In the genomic region with DNA sequence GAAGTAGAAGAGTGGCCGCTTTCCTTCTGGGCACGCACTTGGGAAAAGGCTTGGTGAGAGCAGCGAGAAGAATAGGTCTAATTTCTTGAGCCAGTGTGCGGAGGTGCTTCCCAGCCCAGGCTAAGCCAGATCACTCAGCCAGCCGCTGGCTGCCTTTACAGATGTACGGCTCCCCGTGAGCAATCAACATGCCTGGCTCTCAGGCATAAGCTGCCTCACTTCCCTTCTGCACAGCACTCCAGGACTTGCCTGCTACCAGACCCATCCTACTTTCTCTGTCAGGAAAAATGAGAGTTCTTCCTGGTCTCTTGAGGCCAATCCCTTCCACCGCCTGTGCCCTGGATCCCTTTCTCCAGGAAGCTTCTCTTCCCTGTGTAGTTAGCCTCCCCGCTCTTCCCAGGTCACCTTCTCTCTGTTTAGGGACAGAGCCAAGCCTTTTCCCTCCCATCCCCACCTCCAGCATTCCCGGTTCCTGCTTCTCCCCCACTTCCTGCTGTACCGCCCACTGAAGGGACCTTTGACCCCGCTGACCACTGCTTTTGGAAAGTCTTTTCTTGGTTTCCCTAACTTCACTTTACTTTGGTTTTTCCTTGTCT, we compare ENCODE assay signal across 8 cellular contexts. TPM values are rescaled to one million over a fixed set of nuclear protein-coding genes. Genes with fewer than 3 reads are reported as not detected.
DNase-seq lines count a peak whose midpoint lies in the region; ATAC-seq and TF ChIP-seq lines count a peak whose summit lies in the region.

No MANE protein-coding gene starts in this region.

- peaks cover 25 to 57% (median 44%) of the 10 kb centered on the region in 7 donors for H3K4me1 Mint-ChIP-seq in naive thymus-derived CD4-positive, alpha-beta T cell

- POLR2A ChIA-PET in naive thymus-derived CD4-positive, alpha-beta T cell (lab: Charles Lee): interaction anchor here (1.0 to 3.0 kb wide), 3 partner anchors 11 to 82 kb away, joined by 3 to 15 read pairs (median 3); a partner anchor contains a TSS

- no peak for ATAC-seq in naive thymus-derived CD4-positive, alpha-beta T cell
- no peak for ATAC-seq in GM18861 (IDR thresholded peaks at IDR 0.05; ENCODE audit: unreplicated experiment)
- no peak for ATAC-seq in GM21447 (IDR thresholded peaks at IDR 0.05; ENCODE audit: unreplicated experiment)

- intact Hi-C loops in naive thymus-derived CD4-positive, alpha-beta T cell (cut with micrococcal nuclease): loop anchor here (5.0 kb wide), 4 partner anchors 33 to 703 kb away; partner anchors contain the start of gene ABCB8 (in 1 of the 2)

- CTCF ChIA-PET in naive thymus-derived CD4-positive, alpha-beta T cell (lab: Charles Lee): no interaction called here

- H3K27me3 Mint-ChIP-seq in naive thymus-derived CD4-positive, alpha-beta T cell: no peaks in the 10 kb centered on the region

- H3K9me2 ChIP-seq in DOHH2 (replicated peaks; ENCODE audit: control insufficient read depth, low read length) (no peaks in the 10 kb centered on the region), Loucy (replicated peaks; ENCODE audit: low read depth, low read length) (no peaks in the 10 kb centered on the region)

- H3K36me3 ChIP-seq in DOHH2 (ENCODE audit: control insufficient read depth, low read length) (peaks cover 66% of the 10 kb centered on the region), Loucy (ENCODE audit: insufficient read depth, low read length) (peaks cover 36% of the 10 kb centered on the region)
- peaks cover 0 to 41% (median 0%) of the 10 kb centered on the region in 3 experiments for H3K36me3 ChIP-seq in naive thymus-derived CD4-positive, alpha-beta T cell (ENCODE audit: control insufficient read depth in 2 of 3, insufficient read depth in 3 of 3, low read length in 3 of 3)

- H3K4me2 ChIP-seq in DOHH2 (ENCODE audit: low read length) (peak overlapping the region; percentile 98), Loucy (ENCODE audit: low read depth, low read length, poor library complexity, severe bottlenecking) (peak overlapping the region; percentile 98)

- H3K27me3 ChIP-seq in DOHH2 (ENCODE audit: control insufficient read depth, low read length) (no peaks in the 10 kb centered on the region), Loucy (ENCODE audit: insufficient read depth, low read length, poor library complexity, severe bottlenecking) (peaks cover 9% of the 10 kb centered on the region)
- no peaks in the 10 kb centered on the region for H3K27me3 ChIP-seq in naive thymus-derived CD4-positive, alpha-beta T cell (ENCODE audit: control insufficient read depth in 2 of 2, insufficient read depth in 2 of 2, low read length in 2 of 2)

- H4K20me1 ChIP-seq in DOHH2 (ENCODE audit: control insufficient read depth, insufficient read depth, low read depth, low read length) (no peaks in the 10 kb centered on the region), Loucy (ENCODE audit: insufficient read depth, low read length, poor library complexity, severe bottlenecking) (peaks cover 24% of the 10 kb centered on the region)

- DNase-seq in choroid plexus epithelial cell (ENCODE audit: low read depth) (peak; percentile 55), H4 (ENCODE audit: low spot score) (no peak), NCI-H1048 (lab: John Stamatoyannopoulos, UW) (no peak)
- peak in 2 of 9 donors; percentile 3 to 7 for DNase-seq in naive thymus-derived CD4-positive, alpha-beta T cell

- peak overlapping the region; percentile 93 to 99 (median 98) for H3K27ac Mint-ChIP-seq in naive thymus-derived CD4-positive, alpha-beta T cell

- H3K9me3 ChIP-seq in DOHH2 (ENCODE audit: control insufficient read depth, insufficient read depth, low read length) (no peaks in the 10 kb centered on the region), Loucy (ENCODE audit: insufficient read depth, low read depth, low read length) (no peaks in the 10 kb centered on the region)
- H3K9me3 ChIP-seq in naive thymus-derived CD4-positive, alpha-beta T cell (ENCODE audit: control insufficient read depth in 2 of 3, low read length in 3 of 3): no peaks in the 10 kb centered on the region

- H3F3A ChIP-seq in DOHH2 (ENCODE audit: control insufficient read depth, insufficient read depth) (no peaks in the 10 kb centered on the region), Loucy (ENCODE audit: low read depth) (no peaks in the 10 kb centered on the region)

- TF ChIP-seq CTCF in DOHH2 (IDR thresholded peaks at IDR 0.05; ENCODE audit: low read depth, low read length, poor library complexity, severe bottlenecking): no peak
- no peak for TF ChIP-seq CTCF in Loucy (conservative IDR thresholded peaks at IDR 0.05; ENCODE audit: low read length)
- TF ChIP-seq CTCF in choroid plexus epithelial cell (conservative IDR thresholded peaks at IDR 0.05; ENCODE audit: low read depth, low read length): no peak

- peak overlapping the region; percentile 99 for H3K4me3 ChIP-seq in DOHH2 (ENCODE audit: low read length)
- peak overlapping the region; percentile 92 for H3K4me3 ChIP-seq in Loucy (ENCODE audit: low read length, poor library complexity, severe bottlenecking)
- H3K4me3 ChIP-seq in choroid plexus epithelial cell (ENCODE audit: low read depth, low read length): peak overlapping the region; percentile 66
- peak overlapping the region; percentile 95 for H3K4me3 ChIP-seq in naive thymus-derived CD4-positive, alpha-beta T cell (ENCODE audit: low read length)

- peak overlapping the region; percentile 88 to 100 (median 98) for H3K4me3 Mint-ChIP-seq in naive thymus-derived CD4-positive, alpha-beta T cell

- peaks cover 29% of the 10 kb centered on the region for H3K4me1 ChIP-seq in DOHH2 (ENCODE audit: control insufficient read depth, low read length)
- peaks cover 70% of the 10 kb centered on the region for H3K4me1 ChIP-seq in Loucy (ENCODE audit: insufficient read depth, low read length, poor library complexity, severe bottlenecking)
- H3K4me1 ChIP-seq in naive thymus-derived CD4-positive, alpha-beta T cell (ENCODE audit: control insufficient read depth in 2 of 2, insufficient read depth in 2 of 2, low read length in 2 of 2): peaks cover 5 to 21% of the 10 kb centered on the region in 2 donors

- H3K36me3 Mint-ChIP-seq in naive thymus-derived CD4-positive, alpha-beta T cell: peaks cover 10 to 39% (median 22%) of the 10 kb centered on the region in 5 donors

- no peak overlapping the region for H3K27ac ChIP-seq in DOHH2 (ENCODE audit: low read depth, low read length)
- H3K27ac ChIP-seq in naive thymus-derived CD4-positive, alpha-beta T cell (ENCODE audit: low read depth, low read length): peak overlapping the region; percentile 85

- peaks cover 0 to 2% (median 0%) of the 10 kb centered on the region in 11 donors for H3K9me3 Mint-ChIP-seq in naive thymus-derived CD4-positive, alpha-beta T cell

- H2AFZ ChIP-seq in Loucy (ENCODE audit: low read length): peak overlapping the region; percentile 92; the same call in 1 of the 2 replicates

- H3K79me2 ChIP-seq in DOHH2 (ENCODE audit: control insufficient read depth, low read length) (peaks cover 38% of the 10 kb centered on the region), Loucy (ENCODE audit: insufficient read depth, low read length) (peaks cover 89% of the 10 kb centered on the region)

- peak overlapping the region; percentile 100 for H3K9ac ChIP-seq in Loucy (ENCODE audit: low read depth, low read length, poor library complexity, severe bottlenecking)

RNA-seq across cellular contexts. Expression of gene ACTR3C, which starts 1.1 kb away (rescaled TPM):
- total RNA-seq in naive thymus-derived CD4-positive, alpha-beta T cell: 10 to 100 TPM in 3 of 5 experiments, 1 to 10 TPM in 2; 7.0 to 13.2 (median 10.6) TPM
- 1 to 10 TPM; 4.8 to 6.2 TPM for polyA plus RNA-seq in naive thymus-derived CD4-positive, alpha-beta T cell
- 0.23 TPM in 1 of 2 replicates, not detected in the other for total RNA-seq in H4 (2014; rRNA removed; shearing (Covaris generic))

RNA-seq across cellular contexts. Expression of gene LRRC61, which starts 1.3 kb away (rescaled TPM):
- 10 to 100 TPM in 3 of 5 experiments, 1 to 10 TPM in 2; 8.3 to 30.0 (median 11.5) TPM for total RNA-seq in naive thymus-derived CD4-positive, alpha-beta T cell
- polyA plus RNA-seq in naive thymus-derived CD4-positive, alpha-beta T cell: 10 to 100 TPM; 18.2 to 21.6 TPM
- total RNA-seq in H4 (2014; rRNA removed; shearing (Covaris generic)): not detected in 2 replicates

RNA-seq across cellular contexts. Expression of gene RARRES2, which starts 17.0 kb away (rescaled TPM):
- under 1 TPM in 1 of 5 experiments, not detected in 4; 0.38 TPM for total RNA-seq in naive thymus-derived CD4-positive, alpha-beta T cell
- polyA plus RNA-seq in naive thymus-derived CD4-positive, alpha-beta T cell: not detected
- total RNA-seq in H4 (2014; rRNA removed; shearing (Covaris generic)): not detected in 2 replicates

RNA-seq across cellular contexts. Expression of gene REPIN1, which starts 44.2 kb away (rescaled TPM):
- total RNA-seq in naive thymus-derived CD4-positive, alpha-beta T cell: 100 to 1,000 TPM in 1 of 5 experiments, 10 to 100 TPM in 4; 68.5 to 103 (median 79.7) TPM
- polyA plus RNA-seq in naive thymus-derived CD4-positive, alpha-beta T cell: 10 to 100 TPM; 46.7 to 77.0 TPM
- total RNA-seq in H4 (2014; rRNA removed; shearing (Covaris generic)): 40.4 and 48.3 TPM in 2 replicates

RNA-seq across cellular contexts. Expression of gene ZNF775, which starts 54.7 kb away (rescaled TPM):
- 1 to 10 TPM; 1.1 to 5.7 (median 4.3) TPM for total RNA-seq in naive thymus-derived CD4-positive, alpha-beta T cell
- polyA plus RNA-seq in naive thymus-derived CD4-positive, alpha-beta T cell: 1 to 10 TPM; 3.3 to 7.4 TPM
- 0.56 and 0.90 TPM in 2 replicates for total RNA-seq in H4 (2014; rRNA removed; shearing (Covaris generic))
